8 cellular contexts compared by ENCODE assay signal in genomic region chr16:72467157-72467759, GRCh38.
DNase-seq lines count a peak whose midpoint lies in the region; ATAC-seq and TF ChIP-seq lines count a peak whose summit lies in the region.

No MANE protein-coding gene starts in this region.

- H3K9me3 Mint-ChIP-seq in immature natural killer cell: no peaks in the 10 kb centered on the region

- peaks cover 0 to 5% of the 10 kb centered on the region in 2 donors for H3K4me1 Mint-ChIP-seq in immature natural killer cell

- no peak for TF ChIP-seq POLR2A in erythroblast (IDR thresholded peaks at IDR 0.05; ENCODE audit: low read length)

- DNase-seq in ELF-1 (ENCODE audit: low read depth, low spot score) (peak; percentile 28), HuH-7 (ENCODE audit: low spot score) (peak; percentile 28), OCI-M1 (lab: John Stamatoyannopoulos, UW) (peak; percentile 45), erythroblast (lab: John Stamatoyannopoulos, UW) (peak; percentile 35 to 38), putamen (ENCODE audit: low spot score) (peak; percentile 71), sciatic nerve (ENCODE audit: low spot score) (no peak), immature natural killer cell (no peak)

- intact Hi-C loops in sciatic nerve (cut with DNase I): no loop called here

- H3K27ac Mint-ChIP-seq in immature natural killer cell: no peak overlapping the region

- ATAC-seq in HG03439 (IDR thresholded peaks at IDR 0.05; ENCODE audit: unreplicated experiment) (no peak), sciatic nerve (no peak)

- H3K36me3 Mint-ChIP-seq in immature natural killer cell: peaks cover 0 to 2% (median 0%) of the 10 kb centered on the region in 3 donors

- no peak overlapping the region for H3K4me3 Mint-ChIP-seq in immature natural killer cell

- H3K27me3 Mint-ChIP-seq in immature natural killer cell (ENCODE audit: low read depth in 3 of 3): peaks cover 0 to 2% (median 0%) of the 10 kb centered on the region in 3 donors

Comparison
In these comparisons a context has a peak if more than half of its experiments do, and no peak if none do; other contexts are left out.
1. DNase-seq: peak in ELF-1 (single experiment), HuH-7 (single experiment), OCI-M1 (single experiment), erythroblast (2 of 2) and putamen (single experiment); none in sciatic nerve (single experiment) and immature natural killer cell (0 of 3).